In the genomic region with DNA sequence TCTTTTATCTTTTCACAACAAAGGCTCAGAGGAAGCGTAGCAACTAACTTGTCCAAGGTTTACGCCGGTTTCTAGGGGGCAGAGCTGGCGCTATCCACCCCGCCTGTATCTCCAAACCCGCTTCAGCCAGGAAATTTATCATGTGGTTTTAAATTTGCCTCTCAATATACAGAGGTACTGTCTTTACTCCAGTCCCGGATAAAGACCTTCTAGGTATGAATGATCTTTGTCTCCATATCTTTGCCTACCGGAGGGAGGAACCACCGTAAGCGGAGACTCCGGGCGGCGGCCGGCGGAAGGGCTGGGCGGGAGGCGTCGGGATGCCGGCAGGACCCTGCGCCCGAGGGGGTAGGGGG, we compare ENCODE assay signal across 8 cellular contexts. TPM values are rescaled to one million over a fixed set of nuclear protein-coding genes. Genes with fewer than 3 reads are reported as not detected.
DNase-seq lines count a peak whose midpoint lies in the region; ATAC-seq and TF ChIP-seq lines count a peak whose summit lies in the region.

No MANE protein-coding gene starts in this region.

- no peak overlapping the region for H3K4ac ChIP-seq in neuronal stem cell (ENCODE audit: low read length)

- peak overlapping the region; percentile 98 for H3K23ac ChIP-seq in neuronal stem cell (ENCODE audit: low read depth, low read length, poor library complexity)

- H4K91ac ChIP-seq in neuronal stem cell (ENCODE audit: low read depth, low read length, poor library complexity), result no peak overlapping the region

- H3K14ac ChIP-seq in neuronal stem cell (ENCODE audit: low read length), result no peak overlapping the region

- no peak overlapping the region for H2BK12ac ChIP-seq in neuronal stem cell (ENCODE audit: low read length)

- H4K8ac ChIP-seq in neuronal stem cell (ENCODE audit: low read depth, low read length), result no peak overlapping the region

- H3K4me2 ChIP-seq in neuronal stem cell (ENCODE audit: insufficient read depth, low read length, poor library complexity, severe bottlenecking), result peak overlapping the region; percentile 69

- peak overlapping the region; percentile 80 to 86 for H3K4me3 ChIP-seq in neuronal stem cell (ENCODE audit: low read length in 2 of 2)

- peaks cover 1% of the 10 kb centered on the region for H3K79me1 ChIP-seq in neuronal stem cell (ENCODE audit: low read depth, low read length)

- peak overlapping the region; percentile 99 for H3K18ac ChIP-seq in neuronal stem cell (ENCODE audit: low read length)

- H3K27ac ChIP-seq in foreskin keratinocyte (peak overlapping the region; percentile 79), neuronal stem cell (replicated peaks; ENCODE audit: low read length) (peak overlapping the region; percentile 90)

- no peaks in the 10 kb centered on the region for H3K27me3 ChIP-seq in foreskin keratinocyte
- H3K27me3 ChIP-seq in neuronal stem cell (ENCODE audit: control insufficient read depth in 3 of 3, insufficient read depth in 3 of 3, low read depth in 1 of 3, low read length in 3 of 3), result no peaks in the 10 kb centered on the region

- H3K36me3 Mint-ChIP-seq in activated B cell treated with CpG ODN at 0.5 μM for 24 hours (ENCODE audit: low read depth), result peaks cover 4% of the 10 kb centered on the region

- H3K27ac Mint-ChIP-seq in activated B cell treated with CpG ODN at 0.5 μM for 24 hours, result peak overlapping the region; percentile 83

- POLR2A ChIA-PET in activated B cell treated with CpG ODN at 0.5 μM for 24 hours (lab: Charles Lee), result interaction anchor here (1.4 to 1.6 kb wide), 2 partner anchors 218 to 253 kb away, joined by 3 to 7 read pairs; a partner anchor contains a TSS

- H3K27me3 Mint-ChIP-seq in activated B cell treated with CpG ODN at 0.5 μM for 24 hours, result no peaks in the 10 kb centered on the region

- peak overlapping the region; percentile 95 for H2BK5ac ChIP-seq in neuronal stem cell (ENCODE audit: low read length)

- no peak overlapping the region for H2BK120ac ChIP-seq in neuronal stem cell (ENCODE audit: low read depth, low read length)

- H3K9ac ChIP-seq in neuronal stem cell (ENCODE audit: low read depth, low read length, poor library complexity), result peak overlapping the region; percentile 89

- TF ChIP-seq CTCF in activated B cell treated with CpG ODN at 0.5 μM for 24 hours (IDR thresholded peaks at IDR 0.05) (no peak), foreskin keratinocyte (conservative IDR thresholded peaks at IDR 0.05) (no peak)

- peak overlapping the region; percentile 84 for H2BK15ac ChIP-seq in neuronal stem cell (ENCODE audit: low read length)

- peak; percentile 89 for DNase-seq in DMS53 (lab: John Stamatoyannopoulos, UW)
- peak; percentile 23 for DNase-seq in LHCN-M2 (ENCODE audit: low read depth)
- DNase-seq in activated B cell treated with CpG ODN at 0.5 μM for 24 hours, result no peak
- DNase-seq in foreskin keratinocyte, result no peak
- no peak for DNase-seq in neuronal stem cell (ENCODE audit: low spot score)
- DNase-seq in mesenteric fat pad (ENCODE audit: low spot score), result no peak
- DNase-seq in activated CD4-positive, alpha-beta T cell treated with anti-CD3 and anti-CD28 coated beads, Interleukin-2, amount 50 U/mL, for 48 hours, result no peak

- H3K9me3 Mint-ChIP-seq in activated B cell treated with CpG ODN at 0.5 μM for 24 hours, result no peaks in the 10 kb centered on the region

- H3K4me1 Mint-ChIP-seq in activated B cell treated with CpG ODN at 0.5 μM for 24 hours, result peaks cover 51% of the 10 kb centered on the region

- H3K4me1 ChIP-seq in foreskin keratinocyte (no peaks in the 10 kb centered on the region), neuronal stem cell (ENCODE audit: control insufficient read depth in 2 of 2, insufficient read depth in 1 of 2, low read depth in 1 of 2, low read length in 2 of 2) (peaks cover 4 to 23% of the 10 kb centered on the region in 2 donors)

- intact Hi-C loops in activated B cell treated with CpG ODN at 0.5 μM for 24 hours (cut with micrococcal nuclease), result loop anchor here (1.0 to 10.0 kb wide), 3 partner anchors 216 to 612 kb away; a partner anchor contains a TSS

- H3K9me3 ChIP-seq in neuronal stem cell (replicated peaks in 1 of 2; ENCODE audit: control insufficient read depth in 2 of 2, insufficient read depth in 1 of 2, low read depth in 1 of 2, low read length in 2 of 2), result no peaks in the 10 kb centered on the region

- no peak overlapping the region for H2AK5ac ChIP-seq in neuronal stem cell (ENCODE audit: low read depth, low read length)

- ATAC-seq in GM21528 (IDR thresholded peaks at IDR 0.05; ENCODE audit: low FRiP score, unreplicated experiment) (peak; percentile 8), activated B cell treated with CpG ODN at 0.5 μM for 24 hours (ENCODE audit: low read depth) (peak; percentile 6), foreskin keratinocyte (peak; percentile 32)

- H2AFZ ChIP-seq in neuronal stem cell (ENCODE audit: low read length), result peak overlapping the region; percentile 89

- H3K36me3 ChIP-seq in neuronal stem cell (replicated peaks in 1 of 2; ENCODE audit: control insufficient read depth in 2 of 2, insufficient read depth in 2 of 2, low read length in 2 of 2), result peaks cover 0 to 28% of the 10 kb centered on the region in 2 donors

- peak overlapping the region; percentile 96 for H3K4me3 Mint-ChIP-seq in activated B cell treated with CpG ODN at 0.5 μM for 24 hours

- CTCF ChIA-PET in activated B cell treated with CpG ODN at 0.5 μM for 24 hours (lab: Charles Lee), result no interaction called here

- no CpG with 5 or more reads among the region's 21 CpGs for WGBS in neuronal stem cell (ENCODE audit: extremely low coverage in 2 of 2, insufficient read length in 2 of 2, insufficient replicate concordance in 1 of 2), 2 donors

RNA-seq across cellular contexts. Expression of a gene that starts 0.7 kb away (rescaled TPM):
- total RNA-seq in LHCN-M2 (2014; rRNA removed), result 15.7 and 20.0 TPM in 2 replicates
- polyA plus RNA-seq in LHCN-M2 (2012), result 9.8 TPM
- 31.0 and 31.9 TPM in 2 replicates for total RNA-seq in activated B cell treated with CpG ODN at 0.5 μM for 24 hours
- total RNA-seq in foreskin keratinocyte, result 35.5 and 39.8 TPM in 2 replicates
- 12.5 and 15.6 TPM in 2 replicates for polyA plus RNA-seq in foreskin keratinocyte
- 53.6 TPM for polyA plus RNA-seq in neuronal stem cell (2013, experiment 1 of 2)
- polyA plus RNA-seq in neuronal stem cell (2013, experiment 2 of 2), result 54.5 TPM
- 40.7 TPM for total RNA-seq in mesenteric fat pad

RNA-seq across cellular contexts. Expression of a gene that starts 34.5 kb away (rescaled TPM):
- total RNA-seq in LHCN-M2 (2014; rRNA removed), result 22.7 and 25.8 TPM in 2 replicates
- polyA plus RNA-seq in LHCN-M2 (2012), result 249 TPM
- 0.35 TPM in 1 of 2 replicates, not detected in the other for total RNA-seq in activated B cell treated with CpG ODN at 0.5 μM for 24 hours
- 158 and 191 TPM in 2 replicates for total RNA-seq in foreskin keratinocyte
- polyA plus RNA-seq in foreskin keratinocyte, result 233 and 246 TPM in 2 replicates
- polyA plus RNA-seq in neuronal stem cell (2013, experiment 1 of 2), result 0.75 TPM
- polyA plus RNA-seq in neuronal stem cell (2013, experiment 2 of 2), result 0.91 TPM
- total RNA-seq in mesenteric fat pad, result 147 TPM

Comparison
In these comparisons a context has a peak if more than half of its experiments do, and no peak if none do; other contexts are left out.
1. DNase-seq: peak in DMS53 (single experiment) and LHCN-M2 (single experiment); none in activated B cell treated with CpG ODN at 0.5 μM for 24 hours (single experiment), foreskin keratinocyte (0 of 2), neuronal stem cell (single experiment), mesenteric fat pad (single experiment) and activated CD4-positive, alpha-beta T cell treated with anti-CD3 and anti-CD28 coated beads, Interleukin-2, amount 50 U/mL, for 48 hours (0 of 2).
2. RNA of a gene that starts 34.5 kb away (total RNA-seq): 158 to 191 TPM in foreskin keratinocyte, 147 TPM in mesenteric fat pad (single experiment) and 22.7 to 25.8 TPM in LHCN-M2; 0.35 TPM in activated B cell treated with CpG ODN at 0.5 μM for 24 hours; every median in the first group is over 10 times any median in the second.
3. Peak in every context shown above with its lines, with median percentiles within 50 percentile points of each other: ATAC-seq.